10 cellular contexts compared by ENCODE assay signal in the genomic region with DNA sequence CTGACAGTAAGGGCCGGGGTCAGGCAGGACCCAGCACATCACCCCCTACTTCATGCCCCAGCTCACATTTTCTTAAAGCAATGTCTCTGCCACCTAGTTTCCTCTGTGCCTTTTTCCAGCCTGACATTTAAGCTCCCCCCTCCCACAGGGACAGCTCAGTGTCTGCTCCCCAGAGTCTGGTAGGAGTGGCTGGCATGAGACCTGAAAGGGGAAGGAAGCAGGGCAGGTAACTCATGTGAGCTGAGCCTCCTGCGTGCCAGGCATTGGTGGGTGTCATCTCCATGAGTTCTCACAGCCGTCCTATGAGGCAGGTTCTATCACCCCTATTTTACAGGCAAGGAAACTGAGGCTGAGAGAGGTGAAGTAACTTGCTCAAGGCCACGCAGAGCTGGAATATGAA. TPM values are rescaled to one million over a fixed set of nuclear protein-coding genes. Genes with fewer than 3 reads are reported as not detected.
A peak's percentile ranks its signal among the peaks of the same experiment; 100 is the strongest.
DNase-seq lines count a peak whose midpoint lies in the region; TF ChIP-seq lines count a peak whose summit lies in the region.
"Had no signal": no experiment of that assay in that cellular context is flagged by ENCODE, and none has a peak within 500 bp of the region (broad histone marks: within the 10 kb centered on the region; RNA-seq: fewer than 3 reads in every experiment).

No MANE protein-coding gene starts in this region.

- peak overlapping the region; percentile 98; the same call in 1 of the 2 replicates for H3K27ac ChIP-seq in SU-DHL-6 (ENCODE audit: low read depth, low read length)
- H3K27ac ChIP-seq in skin epidermis = peak overlapping the region in 13 of 21 experiments; percentile 22 to 100 (median 98)
- no peak overlapping the region for H3K27ac ChIP-seq in WERI-Rb-1

- H3F3A ChIP-seq in SU-DHL-6 (ENCODE audit: insufficient read depth) = peaks cover 13% of the 10 kb centered on the region

- DNase-seq in D341Med (ENCODE audit: low spot score) = peak; percentile 7
- DNase-seq in endothelial cell (ENCODE audit: low spot score) = no peak
- DNase-seq in globus pallidus (ENCODE audit: low spot score) = no peak
- DNase-seq in WERI-Rb-1 = no peak
- DNase-seq in stimulated activated CD4-positive, alpha-beta T cell treated with anti-CD3 and anti-CD28 coated beads, Interleukin-4, amount 100 ng/mL, for 4 hours = no peak
- no peak for DNase-seq in NCI-H146 treated with DMSO at 0.1 percent for 48 hours (lab: John Stamatoyannopoulos, UW; ENCODE audit: unreplicated experiment)
- DNase-seq: MV-4-11 had no signal

- H3K9me3 Mint-ChIP-seq in endothelial cell (ENCODE audit: unreplicated experiment) = no peaks in the 10 kb centered on the region

- H3K27me3 Mint-ChIP-seq in endothelial cell (ENCODE audit: unreplicated experiment) = peaks cover 15% of the 10 kb centered on the region

- TF ChIP-seq CTCF in SU-DHL-6 (IDR thresholded peaks at IDR 0.05; ENCODE audit: insufficient read depth, low read length, poor library complexity, severe bottlenecking) = no peak
- TF ChIP-seq CTCF in endothelial cell (IDR thresholded peaks at IDR 0.05; ENCODE audit: unreplicated experiment) = no peak
- TF ChIP-seq CTCF in WERI-Rb-1 (IDR thresholded peaks at IDR 0.05; ENCODE audit: low read depth, low read length) = no peak

- H3K27ac Mint-ChIP-seq in endothelial cell (ENCODE audit: unreplicated experiment) = no peak overlapping the region

- H3K4me3 ChIP-seq in SU-DHL-6 (ENCODE audit: insufficient read depth, low read length, poor library complexity, severe bottlenecking) (no peak overlapping the region), skin epidermis (peak overlapping the region in 1 of 7 experiments; percentile 57), WERI-Rb-1 (ENCODE audit: low read depth, low read length) (no peak overlapping the region)

- H3K36me3 Mint-ChIP-seq in endothelial cell (ENCODE audit: low read depth, unreplicated experiment) = peaks cover 22% of the 10 kb centered on the region

- 0 out of 2 replicates have a peak, but pooled peaks cover 4% of the 10 kb centered on the region for H3K79me2 ChIP-seq in SU-DHL-6 (ENCODE audit: insufficient read depth, low read length)

- H3K4me3 Mint-ChIP-seq in endothelial cell (ENCODE audit: unreplicated experiment) = peak overlapping the region; percentile 74

- no peak overlapping the region for H2AFZ ChIP-seq in SU-DHL-6 (ENCODE audit: low read depth, low read length, severe bottlenecking)

- H3K27me3 ChIP-seq in SU-DHL-6 (ENCODE audit: low read length) (no peaks in the 10 kb centered on the region), WERI-Rb-1 (ENCODE audit: insufficient read depth, low read depth, severe bottlenecking) (no peaks in the 10 kb centered on the region)

- H4K20me1 ChIP-seq in SU-DHL-6 (ENCODE audit: low read depth, low read length) = no peaks in the 10 kb centered on the region

- peaks cover 21% of the 10 kb centered on the region for H3K4me1 Mint-ChIP-seq in endothelial cell (ENCODE audit: unreplicated experiment)

- H3K9me2 ChIP-seq in SU-DHL-6 (replicated peaks; ENCODE audit: insufficient read depth, low read length) = no peaks in the 10 kb centered on the region

- H3K9ac ChIP-seq in SU-DHL-6 (ENCODE audit: low read length) = no peak overlapping the region; the same call in 1 of the 2 replicates

- peak overlapping the region; percentile 60 for H3K4me2 ChIP-seq in SU-DHL-6 (ENCODE audit: low read depth, low read length, poor library complexity, severe bottlenecking)

- no peaks in the 10 kb centered on the region for H3K36me3 ChIP-seq in SU-DHL-6 (ENCODE audit: low read length)
- peaks cover 53% of the 10 kb centered on the region for H3K36me3 ChIP-seq in WERI-Rb-1

- H3K9me3 ChIP-seq in SU-DHL-6 (ENCODE audit: insufficient read depth, low read length) = no peaks in the 10 kb centered on the region
- H3K9me3 ChIP-seq in WERI-Rb-1 (ENCODE audit: severe bottlenecking) = no peaks in the 10 kb centered on the region

RNA-seq across cellular contexts. Expression of a gene that starts 1.5 kb away (rescaled TPM):
- total RNA-seq in endothelial cell (ENCODE audit: unreplicated experiment) = 64.3 TPM

RNA-seq across cellular contexts. Expression of a gene that starts 27.0 kb away (rescaled TPM):
- total RNA-seq in endothelial cell (ENCODE audit: unreplicated experiment) = 18.7 TPM

RNA-seq across cellular contexts. Expression of a gene that starts 27.6 kb away (rescaled TPM):
- total RNA-seq in endothelial cell (ENCODE audit: unreplicated experiment) = not detected
- total RNA-seq: sciatic nerve had no signal

RNA-seq across cellular contexts. Expression of a gene that starts 28.5 kb away (rescaled TPM):
- 1.1 TPM for total RNA-seq in endothelial cell (ENCODE audit: unreplicated experiment)

RNA-seq across cellular contexts. Expression of a gene that starts 35.4 kb away (rescaled TPM):
- 29.5 TPM for total RNA-seq in endothelial cell (ENCODE audit: unreplicated experiment)
